ENCODE assay signal across 3 cellular contexts in genomic region chr6:42806359-42806758, GRCh38. TPM values are rescaled to one million over a fixed set of nuclear protein-coding genes. Genes with fewer than 3 reads are reported as not detected.
DNase-seq lines count a peak whose midpoint lies in the region; ATAC-seq, FAIRE-seq and TF ChIP-seq lines count a peak whose summit lies in the region.
"Not testable (repeated sequence)": the region's sequence is repeated elsewhere in the genome, so short reads cannot be mapped to it uniquely, and the experiment has no call there.

No MANE protein-coding gene starts in this region.

- intact Hi-C loops in K562 (cut with micrococcal nuclease); HepG2 (cut with micrococcal nuclease; ENCODE audit: unreplicated experiment): not testable (repeated sequence)

- POLR2A ChIA-PET in HEK293 (lab: Yijun Ruan, JAX), result interaction anchor here (1.2 kb wide), 1 partner anchor 14 kb away, joined by 5 read pairs; no protein-coding TSS in a partner anchor
- POLR2A ChIA-PET in K562 (lab: Yijun Ruan, JAX), result interaction anchor here (0.8 to 3.5 kb wide), 4 partner anchors 9 to 24 kb away, joined by 3 to 21 read pairs (median 4); no protein-coding TSS in a partner anchor
- POLR2A ChIA-PET in HepG2 (lab: Yijun Ruan, JAX), result not testable (repeated sequence)

- DNase-seq in K562 (ENCODE audit: extremely low read depth in 1 of 4, low spot score in 3 of 4); HepG2 (ENCODE audit: low spot score): not testable (repeated sequence)

- TF ChIP-seq EP300 in K562 (IDR thresholded peaks at IDR 0.05; ENCODE audit: low read length); HepG2 (IDR thresholded peaks at IDR 0.05; ENCODE audit: low read depth in 2 of 2, low read length in 2 of 2); HepG2 (CRISPR knock-in tag; IDR thresholded peaks at IDR 0.05; ENCODE audit: borderline replicate concordance): not testable (repeated sequence)

- not testable (repeated sequence) for H2AFZ ChIP-seq in K562 (ENCODE audit: low read depth, low read length); HepG2 (ENCODE audit: low read length)

- H3K9me3 ChIP-seq in HEK293 (ENCODE audit: control insufficient read depth, insufficient read depth, low read depth, low read length); K562 (replicated peaks; ENCODE audit: control insufficient read depth, insufficient read depth, low read depth, low read length); HepG2 (ENCODE audit: low read length): not testable (repeated sequence)

- 90% methylated on average over 7 of the region's 7 CpGs for WGBS in K562 (ENCODE audit: insufficient coverage, low coverage, missing lambda C conversion rate)
- 98% methylated on average over 7 of the region's 7 CpGs for WGBS in HepG2 (ENCODE audit: low lambda C conversion rate)

- H3K4me2 ChIP-seq in K562 (ENCODE audit: insufficient read depth, low read length); HepG2 (ENCODE audit: low read depth, low read length): not testable (repeated sequence)

- not testable (repeated sequence) for H3K9ac ChIP-seq in K562 (ENCODE audit: insufficient read depth in 1 of 2, low read depth in 2 of 2, low read length in 2 of 2); HepG2 (ENCODE audit: insufficient read depth, low read depth, low read length)

- H3K4me1 ChIP-seq in HEK293 (ENCODE audit: control insufficient read depth, insufficient read depth, low read length); K562 (replicated peaks in 1 of 2; ENCODE audit: control insufficient read depth in 2 of 2, insufficient read depth in 2 of 2, low read length in 2 of 2): not testable (repeated sequence)
- H3K4me1 ChIP-seq in HepG2 (ENCODE audit: insufficient read depth, low read length), result peaks cover 18% of the 10 kb centered on the region

- TF ChIP-seq RAD21 in K562 (CRISPR knock-in tag; conservative IDR thresholded peaks at IDR 0.05 in 1 of 2, IDR thresholded peaks at IDR 0.05 in 1 of 2); HepG2 (CRISPR knock-in tag; IDR thresholded peaks at IDR 0.05): not testable (repeated sequence)

- ATAC-seq in K562, HepG2: not testable (repeated sequence)

- not testable (repeated sequence) for H3K79me2 ChIP-seq in K562 (ENCODE audit: control insufficient read depth, insufficient read depth, low read length); HepG2 (ENCODE audit: insufficient read depth, low read length)

- H4K20me1 ChIP-seq in K562 (replicated peaks; ENCODE audit: control insufficient read depth, insufficient read depth, low read length); HepG2 (ENCODE audit: insufficient read depth, low read length): not testable (repeated sequence)

- not testable (repeated sequence) for FAIRE-seq in K562 (lab: Jason Lieb, UNC); HepG2 (lab: Jason Lieb, UNC)

- not testable (repeated sequence) for H3K27ac ChIP-seq in HEK293 (ENCODE audit: extremely low read depth, low read depth, low read length); K562 (ENCODE audit: extremely low read depth, low read depth, low read length); HepG2 (ENCODE audit: extremely low read length, insufficient read depth, low read length)

- not testable (repeated sequence) for H3K4me3 ChIP-seq in HEK293 (ENCODE audit: low read depth, low read length); K562; HepG2 (replicated peaks in 1 of 3; ENCODE audit: insufficient read depth in 1 of 3, low read depth in 2 of 3, low read length in 3 of 3)

- TF ChIP-seq POLR2A in K562 (conservative IDR thresholded peaks at IDR 0.05); HepG2 (IDR thresholded peaks at IDR 0.05; ENCODE audit: insufficient read depth in 1 of 2, low read depth in 2 of 2, low read length in 2 of 2): not testable (repeated sequence)

- not testable (repeated sequence) for BruUV-seq in K562 (replicated peaks; lab: Mats Ljungman, UMichigan); HepG2 (replicated peaks; lab: Mats Ljungman, UMichigan)

- not testable (repeated sequence) for H3K36me3 ChIP-seq in HEK293 (ENCODE audit: control insufficient read depth in 2 of 2, insufficient read depth in 1 of 2, low read length in 2 of 2); K562 (ENCODE audit: control insufficient read depth, insufficient read depth, low read length); HepG2 (replicated peaks in 1 of 2; ENCODE audit: control insufficient read depth in 1 of 2, insufficient read depth in 2 of 2, low read length in 2 of 2)

- in situ Hi-C loops in K562 (cut with MboI); HepG2 (cut with HindIII; ENCODE audit: extremely low pct_ligation_motif_present, low pct_unique_long_range_greater_than_20kb): not testable (repeated sequence)

- H3K27me3 ChIP-seq in K562 (ENCODE audit: control insufficient read depth in 2 of 2, insufficient read depth in 2 of 2, low read length in 2 of 2); HepG2 (ENCODE audit: control insufficient read depth in 1 of 2, insufficient read depth in 2 of 2, low read length in 2 of 2): not testable (repeated sequence)

- H3K9me1 ChIP-seq in K562 (ENCODE audit: control insufficient read depth, insufficient read depth, low read length), result not testable (repeated sequence)

- not testable (repeated sequence) for TF ChIP-seq CTCF in HEK293 (tag by site-specific recombination; IDR thresholded peaks at IDR 0.05); K562 (IDR thresholded peaks at IDR 0.05 in 2 of 3, conservative IDR thresholded peaks at IDR 0.05 in 1 of 3; ENCODE audit: insufficient read depth in 2 of 3, low read depth in 1 of 3, low read length in 3 of 3); HepG2 (CRISPR knock-in tag; IDR thresholded peaks at IDR 0.05)

- CTCF ChIA-PET in HEK293 (lab: Yijun Ruan, JAX), result interaction anchor here (0.5 kb wide), 1 partner anchor 70 kb away, joined by 3 read pairs; no protein-coding TSS in a partner anchor
- CTCF ChIA-PET in K562 (lab: Yijun Ruan, JAX; ENCODE audit: low intra/inter-chr PET ratio); HepG2 (lab: Yijun Ruan, JAX; ENCODE audit: low intra/inter-chr PET ratio, low total read pairs): not testable (repeated sequence)

TF ChIP-seq in HEK293, 187 proteins besides CTCF, POLR2A, EP300 and RAD21:
- peak; percentile 61; the same call in 1 of the 2 replicates for TF ChIP-seq ZNF121 (tag by site-specific recombination; IDR thresholded peaks at IDR 0.05)

TF ChIP-seq in HepG2, 621 proteins besides CTCF, POLR2A, EP300 and RAD21 (continues in another document):
- peak; percentile 67 for TF ChIP-seq ZNF121 (CRISPR knock-in tag; IDR thresholded peaks at IDR 0.05)

RNA-seq across cellular contexts. Expression of gene BICRAL, which starts 24.5 kb away (rescaled TPM):
- 17.0 and 22.8 TPM in 2 replicates for total RNA-seq in K562 (2011; cell fraction: chromatin; rRNA removed; ENCODE audit: low replicate concordance)
- total RNA-seq in K562 (2011; cell fraction: nucleolus; rRNA removed), result 9.5 TPM in 2 replicates
- total RNA-seq in K562 (2011; cell fraction: nucleoplasm; rRNA removed), result 13.6 and 16.9 TPM in 2 replicates
- 3.7 and 4.4 TPM in 2 replicates for total RNA-seq in K562 (2014; rRNA removed)
- total RNA-seq in K562 (2014; rRNA removed; fragmentation: Illumina TruSeq; extraction: Trizol), result 5.6 and 6.6 TPM in 2 replicates
- 5.2 and 5.7 TPM in 2 replicates for total RNA-seq in K562 (2015; rRNA removed; fragmentation: Illumina TruSeq; extraction: Trizol)
- 9.2 and 10.2 TPM in 2 replicates for total RNA-seq in K562 (2021)
- polyA plus RNA-seq in K562 (2011; rRNA removed), result 10.1 and 11.9 TPM in 2 replicates
- 9.1 and 13.7 TPM in 2 replicates for polyA plus RNA-seq in K562 (2011; cell fraction: cytosol; rRNA removed)
- polyA plus RNA-seq in K562 (2011; cell fraction: nucleus; rRNA removed), result 7.7 and 9.2 TPM in 2 replicates
- 5.7 and 7.4 TPM in 2 replicates for polyA plus RNA-seq in K562 (2012)
- 9.7 and 10.4 TPM in 2 replicates for polyA plus RNA-seq in K562 (2014; fragmentation: Illumina TruSeq; extraction: Trizol)
- polyA plus RNA-seq in K562 (2014; fragmentation: Nextera tagmentation; extraction: Ambion mirVana), result 1 to 10 TPM; 1.2 to 1.4 TPM
- polyA plus RNA-seq in K562 (2014; rRNA removed), result 5.3 and 6.2 TPM in 2 replicates
- polyA minus RNA-seq in K562 (2011; rRNA and poly(A)+ RNA removed), result 23.8 and 24.3 TPM in 2 replicates
- polyA minus RNA-seq in K562 (2011; cell fraction: cytosol; rRNA and poly(A)+ RNA removed), result 10.1 and 10.7 TPM in 2 replicates
- 4.3 and 9.6 TPM in 2 replicates for polyA minus RNA-seq in K562 (2011; cell fraction: nucleus; rRNA and poly(A)+ RNA removed)
- 5.0 and 6.8 TPM in 2 replicates for total RNA-seq in HepG2 (2016; rRNA removed; fragmentation: Illumina TruSeq; extraction: Trizol)
- total RNA-seq in HepG2 (2016; cell fraction: cytosol; rRNA removed; fragmentation: Illumina TruSeq; extraction: Trizol; ENCODE audit: low read depth), result 1.6 and 1.9 TPM in 2 replicates
- total RNA-seq in HepG2 (2016; cell fraction: insoluble cytoplasmic fraction; rRNA removed; fragmentation: Illumina TruSeq; extraction: Trizol), result 4.5 and 6.4 TPM in 2 replicates
- total RNA-seq in HepG2 (2016; cell fraction: membrane; rRNA removed; fragmentation: Illumina TruSeq; extraction: Trizol), result 4.8 and 5.3 TPM in 2 replicates
- 4.9 and 6.1 TPM in 2 replicates for total RNA-seq in HepG2 (2016; cell fraction: nucleus; rRNA removed; fragmentation: Illumina TruSeq; extraction: Trizol)
- 11.1 and 13.5 TPM in 2 replicates for polyA plus RNA-seq in HepG2 (2011; rRNA removed)
- polyA plus RNA-seq in HepG2 (2011; cell fraction: cytosol; rRNA removed), result 9.5 and 11.4 TPM in 2 replicates
- polyA plus RNA-seq in HepG2 (2011; cell fraction: nucleus; rRNA removed), result 9.0 and 9.1 TPM in 2 replicates
- 7.3 and 7.8 TPM in 2 replicates for polyA plus RNA-seq in HepG2 (2012)
- polyA plus RNA-seq in HepG2 (2016; cell fraction: cytosol; fragmentation: Illumina TruSeq; extraction: Trizol; ENCODE audit: low read depth), result 0.24 and 0.26 TPM in 2 replicates
- polyA plus RNA-seq in HepG2 (2016; cell fraction: insoluble cytoplasmic fraction; fragmentation: Illumina TruSeq; extraction: Trizol; ENCODE audit: low read depth), result 5.3 and 6.6 TPM in 2 replicates
- polyA plus RNA-seq in HepG2 (2016; cell fraction: membrane; fragmentation: Illumina TruSeq; extraction: Trizol; ENCODE audit: low read depth), result 1.5 and 1.7 TPM in 2 replicates
- 8.7 and 9.2 TPM in 2 replicates for polyA plus RNA-seq in HepG2 (2016; cell fraction: nucleus; fragmentation: Illumina TruSeq; extraction: Trizol; ENCODE audit: insufficient read depth, low read depth)
- polyA minus RNA-seq in HepG2 (2011; rRNA and poly(A)+ RNA removed; ENCODE audit: low replicate concordance), result 16.6 and 32.3 TPM in 2 replicates
- 14.7 and 15.5 TPM in 2 replicates for polyA minus RNA-seq in HepG2 (2011; cell fraction: cytosol; rRNA and poly(A)+ RNA removed)
- 14.7 and 18.9 TPM in 2 replicates for polyA minus RNA-seq in HepG2 (2011; cell fraction: nucleus; rRNA and poly(A)+ RNA removed)
